ENCODE assay signal across 10 cellular contexts in genomic region chr3:150583028-150583427, GRCh38. TPM values are rescaled to one million over a fixed set of nuclear protein-coding genes. Genes with fewer than 3 reads are reported as not detected.
DNase-seq lines count a peak whose midpoint lies in the region; ATAC-seq and TF ChIP-seq lines count a peak whose summit lies in the region.
"Had no signal": no experiment of that assay in that cellular context is flagged by ENCODE, and none has a peak within 500 bp of the region (broad histone marks: within the 10 kb centered on the region; RNA-seq: fewer than 3 reads in every experiment).

No MANE protein-coding gene starts in this region.

- H3K27ac ChIP-seq in smooth muscle cell (ENCODE audit: low read depth) = no peak overlapping the region
- no peak overlapping the region for H3K27ac ChIP-seq in gastroesophageal sphincter
- H3K27ac ChIP-seq: heart left ventricle, psoas muscle had no signal

- no peaks in the 10 kb centered on the region for H3K27me3 Mint-ChIP-seq in T-helper 1 cell treated with Interleukin-12 subunit alpha and Interleukin-12 subunit beta and Interleukin-4 antibody, amounts not matched to agents 30 μg/mL and 1 μg/mL, for 36 hours (ENCODE audit: low read depth)

- peaks cover 34% of the 10 kb centered on the region for H3K36me3 Mint-ChIP-seq in T-helper 1 cell treated with Interleukin-12 subunit alpha and Interleukin-12 subunit beta and Interleukin-4 antibody, amounts not matched to agents 30 μg/mL and 1 μg/mL, for 36 hours (ENCODE audit: low read depth)

- no peak overlapping the region for H3K4me3 Mint-ChIP-seq in T-helper 1 cell treated with Interleukin-12 subunit alpha and Interleukin-12 subunit beta and Interleukin-4 antibody, amounts not matched to agents 30 μg/mL and 1 μg/mL, for 36 hours

- no peak for TF ChIP-seq CTCF in smooth muscle cell (IDR thresholded peaks at IDR 0.05; ENCODE audit: borderline replicate concordance, insufficient read depth, poor library complexity, severe bottlenecking)
- no peak for TF ChIP-seq CTCF in gastroesophageal sphincter (IDR thresholded peaks at IDR 0.05)

- H4K20me1 ChIP-seq in smooth muscle cell (ENCODE audit: low read depth) = peaks cover 5% of the 10 kb centered on the region

- peak overlapping the region; percentile 63 for H3K27ac Mint-ChIP-seq in T-helper 1 cell treated with Interleukin-12 subunit alpha and Interleukin-12 subunit beta and Interleukin-4 antibody, amounts not matched to agents 30 μg/mL and 1 μg/mL, for 36 hours

- H3K4me3 ChIP-seq in smooth muscle cell (no peak overlapping the region), gastroesophageal sphincter (no peak overlapping the region)
- H3K4me3 ChIP-seq: heart left ventricle, psoas muscle had no signal

- H3K27me3 ChIP-seq in smooth muscle cell (ENCODE audit: low read depth) (no peaks in the 10 kb centered on the region), gastroesophageal sphincter (no peaks in the 10 kb centered on the region)
- H3K27me3 ChIP-seq: heart left ventricle had no signal

- no peak for TF ChIP-seq POLR2A in gastroesophageal sphincter (IDR thresholded peaks at IDR 0.05)

- peaks cover 14% of the 10 kb centered on the region for H3K4me1 Mint-ChIP-seq in T-helper 1 cell treated with Interleukin-12 subunit alpha and Interleukin-12 subunit beta and Interleukin-4 antibody, amounts not matched to agents 30 μg/mL and 1 μg/mL, for 36 hours (ENCODE audit: low read depth)

- H3K79me2 ChIP-seq in smooth muscle cell (ENCODE audit: low read depth) = peaks cover 21% of the 10 kb centered on the region

- 95% methylated on average over 1 of the region's 1 CpG for WGBS in smooth muscle cell (ENCODE audit: low lambda C conversion rate)
- 84 to 100% methylated on average over 1 of the region's 1 CpG for WGBS in gastroesophageal sphincter (ENCODE audit: low coverage in 1 of 2), 2 donors

- H3K4me1 ChIP-seq in smooth muscle cell (ENCODE audit: low read depth) (no peaks in the 10 kb centered on the region), gastroesophageal sphincter (no peaks in the 10 kb centered on the region)

- no peak overlapping the region for H2AFZ ChIP-seq in smooth muscle cell (ENCODE audit: low read depth)

- no peak for TF ChIP-seq EP300 in gastroesophageal sphincter (IDR thresholded peaks at IDR 0.05)

- no peaks in the 10 kb centered on the region for H3F3A ChIP-seq in smooth muscle cell (ENCODE audit: low read depth)

- no peak overlapping the region for H3K4me2 ChIP-seq in smooth muscle cell

- H3K36me3 ChIP-seq in smooth muscle cell (ENCODE audit: low read depth) = peaks cover 25% of the 10 kb centered on the region
- peaks cover 3 to 65% of the 10 kb centered on the region in 2 donors for H3K36me3 ChIP-seq in gastroesophageal sphincter

- DNase-seq in DMS114 treated with DMSO at 0.1 percent for 48 hours (lab: John Stamatoyannopoulos, UW; ENCODE audit: unreplicated experiment) = no peak
- no peak for DNase-seq in smooth muscle cell (lab: John Stamatoyannopoulos, UW; ENCODE audit: unreplicated experiment)
- DNase-seq in germinal center (ENCODE audit: low spot score) = no peak
- DNase-seq: heart left ventricle, psoas muscle had no signal

- H3K9me3 ChIP-seq in smooth muscle cell (replicated peaks; ENCODE audit: low read depth) (no peaks in the 10 kb centered on the region), gastroesophageal sphincter (no peaks in the 10 kb centered on the region)
- H3K9me3 ChIP-seq: heart left ventricle, psoas muscle had no signal

- no peak overlapping the region for H3K9ac ChIP-seq in smooth muscle cell (ENCODE audit: low read depth)

- ATAC-seq in GM18508 (IDR thresholded peaks at IDR 0.05; ENCODE audit: insufficient read depth, unreplicated experiment) (peak; percentile 42), GM19395 (IDR thresholded peaks at IDR 0.05; ENCODE audit: unreplicated experiment) (peak; percentile 74), HG02943 (IDR thresholded peaks at IDR 0.05; ENCODE audit: low read depth, unreplicated experiment) (peak; percentile 49), gastroesophageal sphincter (no peak)
- ATAC-seq: heart left ventricle, psoas muscle had no signal

- no peaks in the 10 kb centered on the region for H3K9me3 Mint-ChIP-seq in T-helper 1 cell treated with Interleukin-12 subunit alpha and Interleukin-12 subunit beta and Interleukin-4 antibody, amounts not matched to agents 30 μg/mL and 1 μg/mL, for 36 hours

RNA-seq across cellular contexts. Expression of gene SELENOT, which starts 20.1 kb away (rescaled TPM):
- total RNA-seq in smooth muscle cell (92.5 and 93.0 TPM in 2 replicates), gastroesophageal sphincter (100 to 1,000 TPM in 2 of 4 donors, 10 to 100 TPM in 2; 46.1 to 167 (median 97.2) TPM)
- 122 and 128 TPM in 2 replicates for polyA plus RNA-seq in smooth muscle cell

RNA-seq across cellular contexts. Expression of gene EIF2A, which starts 36.4 kb away (rescaled TPM):
- 155 and 166 TPM in 2 replicates for total RNA-seq in smooth muscle cell
- 34.0 and 44.1 TPM in 2 replicates for polyA plus RNA-seq in smooth muscle cell
- 100 to 1,000 TPM in 3 of 4 donors, 10 to 100 TPM in 1; 98.4 to 178 (median 140) TPM for total RNA-seq in gastroesophageal sphincter

RNA-seq across cellular contexts. Expression of gene SERP1, which starts 36.7 kb away (rescaled TPM):
- total RNA-seq in smooth muscle cell = 268 TPM in 2 replicates
- polyA plus RNA-seq in smooth muscle cell = 202 and 247 TPM in 2 replicates
- 100 to 1,000 TPM in 3 of 4 donors, 10 to 100 TPM in 1; 72.8 to 187 (median 154) TPM for total RNA-seq in gastroesophageal sphincter
